ENCODE assay signal across 9 cellular contexts in the genomic region with DNA sequence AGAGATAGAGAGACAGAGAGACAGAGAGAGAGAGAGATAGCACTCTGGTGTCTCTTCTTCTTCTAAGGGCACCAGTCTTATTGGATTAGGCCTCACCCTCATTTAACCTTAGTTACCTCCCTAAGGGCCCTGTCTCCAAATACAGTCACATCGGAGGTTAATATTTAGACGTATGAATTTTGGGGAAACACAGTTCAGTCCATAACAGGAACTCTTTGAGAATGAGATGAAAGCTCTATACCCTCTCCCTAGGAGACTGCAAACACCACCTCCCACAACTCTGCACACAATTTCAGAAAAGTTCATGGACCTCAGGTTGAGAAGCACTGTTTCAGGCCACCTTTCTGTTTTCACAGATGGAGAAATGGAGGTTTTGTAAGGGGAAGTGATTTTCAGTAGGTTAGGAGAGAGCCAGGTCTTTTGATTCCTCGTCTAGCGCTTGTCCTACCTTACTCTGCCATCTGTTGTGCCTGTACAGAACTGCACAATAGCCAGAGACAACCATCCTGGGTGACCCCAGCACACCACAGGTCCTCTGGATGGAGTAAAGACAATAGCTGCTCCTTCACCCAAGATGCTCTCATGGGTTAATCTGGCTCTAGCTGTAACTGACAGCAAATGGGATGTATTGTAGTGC. TPM values are rescaled to one million over a fixed set of nuclear protein-coding genes. Genes with fewer than 3 reads are reported as not detected.
DNase-seq lines count a peak whose midpoint lies in the region; ATAC-seq, FAIRE-seq and TF ChIP-seq lines count a peak whose summit lies in the region.
"Had no signal": no experiment of that assay in that cellular context is flagged by ENCODE, and none has a peak within 500 bp of the region (broad histone marks: within the 10 kb centered on the region; RNA-seq: fewer than 3 reads in every experiment).

No MANE protein-coding gene starts in this region.

- H3K9me3 Mint-ChIP-seq in CD4-positive, alpha-beta T cell = no peaks in the 10 kb centered on the region
- no peaks in the 10 kb centered on the region for H3K9me3 Mint-ChIP-seq in activated CD8-positive, alpha-beta T cell treated with anti-CD3 and anti-CD28 coated beads, Interleukin-2, amount 10 ng/mL, durations not matched to agents 7 days and 5 days (ENCODE audit: insufficient read depth)

- no peak overlapping the region for H3K4me3 Mint-ChIP-seq in CD4-positive, alpha-beta T cell
- H3K4me3 Mint-ChIP-seq in activated CD8-positive, alpha-beta T cell treated with anti-CD3 and anti-CD28 coated beads, Interleukin-2, amount 10 ng/mL, durations not matched to agents 7 days and 5 days = no peak overlapping the region

- H3K27ac Mint-ChIP-seq in CD4-positive, alpha-beta T cell = no peak overlapping the region
- peak overlapping the region; percentile 11 for H3K27ac Mint-ChIP-seq in activated CD8-positive, alpha-beta T cell treated with anti-CD3 and anti-CD28 coated beads, Interleukin-2, amount 10 ng/mL, durations not matched to agents 7 days and 5 days

- H3K9me3 ChIP-seq in CD4-positive, alpha-beta T cell (ENCODE audit: control insufficient read depth, low read length) = no peaks in the 10 kb centered on the region
- H3K9me3 ChIP-seq in small intestine (ENCODE audit: control insufficient read depth, low read depth) = no peaks in the 10 kb centered on the region
- H3K9me3 ChIP-seq: upper lobe of left lung had no signal

- H3K27me3 ChIP-seq in CD4-positive, alpha-beta T cell (ENCODE audit: control insufficient read depth, insufficient read depth, low read length) = no peaks in the 10 kb centered on the region
- H3K27me3 ChIP-seq in small intestine (ENCODE audit: control insufficient read depth in 2 of 2, insufficient read depth in 2 of 2, low read length in 2 of 2) = no peaks in the 10 kb centered on the region
- H3K27me3 ChIP-seq: upper lobe of left lung had no signal

- H3K4me1 Mint-ChIP-seq in CD4-positive, alpha-beta T cell (ENCODE audit: low read depth) = peaks cover 9% of the 10 kb centered on the region
- H3K4me1 Mint-ChIP-seq in activated CD8-positive, alpha-beta T cell treated with anti-CD3 and anti-CD28 coated beads, Interleukin-2, amount 10 ng/mL, durations not matched to agents 7 days and 5 days (ENCODE audit: low read depth) = peaks cover 39% of the 10 kb centered on the region

- no peaks in the 10 kb centered on the region for H3K36me3 Mint-ChIP-seq in CD4-positive, alpha-beta T cell (ENCODE audit: low read depth)
- H3K36me3 Mint-ChIP-seq in activated CD8-positive, alpha-beta T cell treated with anti-CD3 and anti-CD28 coated beads, Interleukin-2, amount 10 ng/mL, durations not matched to agents 7 days and 5 days (ENCODE audit: low read depth) = peaks cover 1% of the 10 kb centered on the region

- peak in 1 of 10 experiments; percentile 5 for DNase-seq in CD4-positive, alpha-beta T cell
- DNase-seq in activated CD8-positive, alpha-beta T cell treated with anti-CD3 and anti-CD28 coated beads, Interleukin-2, amount 10 ng/mL, durations not matched to agents 7 days and 5 days = peak; percentile 65
- DNase-seq in small intestine (peak; percentile 71), mucosa of gallbladder (ENCODE audit: low spot score) (no peak), pons (ENCODE audit: low spot score) (no peak)
- DNase-seq: upper lobe of left lung had no signal

- ATAC-seq in CD4-positive, alpha-beta T cell (ENCODE audit: poor library complexity) = peak; percentile 73
- ATAC-seq in GM18870 (IDR thresholded peaks at IDR 0.05; ENCODE audit: unreplicated experiment) (peak; percentile 73), HG03175 (IDR thresholded peaks at IDR 0.05; ENCODE audit: unreplicated experiment) (peak; percentile 81), GM18498 (IDR thresholded peaks at IDR 0.05; ENCODE audit: unreplicated experiment) (no peak)
- ATAC-seq in activated CD8-positive, alpha-beta T cell treated with anti-CD3 and anti-CD28 coated beads, Interleukin-2, amount 10 ng/mL, durations not matched to agents 7 days and 5 days = peak; percentile 93

- H3K27me3 Mint-ChIP-seq in CD4-positive, alpha-beta T cell = no peaks in the 10 kb centered on the region
- peaks cover 3% of the 10 kb centered on the region for H3K27me3 Mint-ChIP-seq in activated CD8-positive, alpha-beta T cell treated with anti-CD3 and anti-CD28 coated beads, Interleukin-2, amount 10 ng/mL, durations not matched to agents 7 days and 5 days (ENCODE audit: low read depth)

- FAIRE-seq in small intestine (lab: Jason Lieb, UNC) = no peak

- H3K4me3 ChIP-seq in small intestine (ENCODE audit: low read depth in 1 of 2, low read length in 2 of 2) = no peak overlapping the region
- H3K4me3 ChIP-seq: upper lobe of left lung had no signal

- CTCF ChIA-PET in CD4-positive, alpha-beta T cell (lab: Charles Lee) = interaction anchor here (0.7 kb wide), 1 partner anchor 28 kb away, joined by 3 read pairs; no protein-coding TSS in a partner anchor
- CTCF ChIA-PET in activated CD8-positive, alpha-beta T cell treated with anti-CD3 and anti-CD28 coated beads, Interleukin-2, amount 10 ng/mL, durations not matched to agents 7 days and 5 days (lab: Charles Lee) = interaction anchor here (0.6 to 4.6 kb wide), 10 partner anchors 9 to 134 kb away, joined by 3 to 56 read pairs (median 6); a partner anchor contains a TSS

- TF ChIP-seq CTCF in CD4-positive, alpha-beta T cell (IDR thresholded peaks at IDR 0.05) = no peak

- H3K4me1 ChIP-seq in small intestine (ENCODE audit: control insufficient read depth in 2 of 2, insufficient read depth in 1 of 2, low read depth in 1 of 2, low read length in 1 of 2) = no peaks in the 10 kb centered on the region
- H3K4me1 ChIP-seq: upper lobe of left lung had no signal

- intact Hi-C loops in CD4-positive, alpha-beta T cell (cut with DNase I, micrococcal nuclease) = loop anchor here in 1 of 2 experiments (5.0 kb wide), 3 partner anchors 43 to 218 kb away; no protein-coding TSS in a partner anchor

- POLR2A ChIA-PET in CD4-positive, alpha-beta T cell (lab: Charles Lee) = no interaction called here
- POLR2A ChIA-PET in activated CD8-positive, alpha-beta T cell treated with anti-CD3 and anti-CD28 coated beads, Interleukin-2, amount 10 ng/mL, durations not matched to agents 7 days and 5 days (lab: Charles Lee) = interaction anchor here (0.8 to 1.5 kb wide), 2 partner anchors 32 to 87 kb away, joined by 3 read pairs; a partner anchor contains a TSS

- no peak overlapping the region for H3K27ac ChIP-seq in CD4-positive, alpha-beta T cell (ENCODE audit: low read depth, low read length)
- H3K27ac ChIP-seq in small intestine (ENCODE audit: low read depth in 1 of 2, low read length in 1 of 2) = no peak overlapping the region
- H3K27ac ChIP-seq: upper lobe of left lung had no signal

- no peaks in the 10 kb centered on the region for H3K36me3 ChIP-seq in small intestine (ENCODE audit: control insufficient read depth in 2 of 2, insufficient read depth in 2 of 2, low read length in 2 of 2)
- H3K36me3 ChIP-seq: upper lobe of left lung had no signal

- 11 to 53% (median 47%) methylated on average over 4 of the region's 4 CpGs for WGBS in small intestine, 3 donors

RNA-seq across cellular contexts. Expression of a gene that starts 32.1 kb away (rescaled TPM):
- 10 to 100 TPM; 19.5 to 22.0 TPM for total RNA-seq in CD4-positive, alpha-beta T cell
- 100 to 1,000 TPM; 141 to 145 TPM for total RNA-seq in activated CD8-positive, alpha-beta T cell treated with anti-CD3 and anti-CD28 coated beads, Interleukin-2, amount 10 ng/mL, durations not matched to agents 7 days and 5 days
- polyA plus RNA-seq in small intestine = 1 to 10 TPM; 4.1 to 7.6 (median 4.2) TPM
- total RNA-seq in mucosa of gallbladder = 1.5 TPM

Comparison
In these comparisons a context has a peak if more than half of its experiments do, and no peak if none do; other contexts are left out.
1. DNase-seq: peak in activated CD8-positive, alpha-beta T cell treated with anti-CD3 and anti-CD28 coated beads, Interleukin-2, amount 10 ng/mL, durations not matched to agents 7 days and 5 days (single experiment) and small intestine (single experiment); none in mucosa of gallbladder (single experiment) and pons (single experiment).
2. RNA of a gene that starts 32.1 kb away (total RNA-seq): 141 to 145 TPM in activated CD8-positive, alpha-beta T cell treated with anti-CD3 and anti-CD28 coated beads, Interleukin-2, amount 10 ng/mL, durations not matched to agents 7 days and 5 days; 19.5 to 22.0 TPM in CD4-positive, alpha-beta T cell and 1.5 TPM in mucosa of gallbladder (single experiment); every median in the first group is over 4 times any median in the second.